ENCODE assay signal across 29 cellular contexts in the genomic region with DNA sequence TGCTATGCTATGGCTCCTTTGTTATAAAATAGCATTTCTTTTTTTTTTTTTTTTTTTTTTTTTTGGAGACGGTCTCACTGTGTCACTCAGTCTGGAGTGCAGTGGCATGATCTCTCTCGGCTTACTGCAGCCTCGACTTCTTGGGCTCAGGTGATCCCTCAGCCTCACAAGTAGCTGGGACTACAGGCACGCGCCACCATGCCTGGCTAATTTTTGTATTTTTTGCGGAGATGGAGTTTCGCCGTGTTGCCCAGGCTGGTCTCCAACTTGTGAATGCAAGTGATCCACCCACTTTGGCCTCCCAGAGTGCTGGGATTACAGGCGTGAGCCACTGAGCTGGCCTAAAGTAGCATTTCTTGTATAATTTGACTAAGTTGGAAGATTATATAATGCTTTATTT. TPM values are rescaled to one million over a fixed set of nuclear protein-coding genes. Genes with fewer than 3 reads are reported as not detected.
A peak's percentile ranks its signal among the peaks of the same experiment; 100 is the strongest.
DNase-seq lines count a peak whose midpoint lies in the region; ATAC-seq and TF ChIP-seq lines count a peak whose summit lies in the region.
"Had no signal": no experiment of that assay in that cellular context is flagged by ENCODE, and none has a peak within 500 bp of the region (broad histone marks: within the 10 kb centered on the region; RNA-seq: fewer than 3 reads in every experiment).

No MANE protein-coding gene starts in this region.

- H3K27me3 Mint-ChIP-seq in WTC11 (ENCODE audit: low read depth) (no peaks in the 10 kb centered on the region), mesothelial cell of epicardium (ENCODE audit: low read depth) (no peaks in the 10 kb centered on the region)
- H3K27me3 Mint-ChIP-seq: activated CD4-positive, alpha-beta memory T cell treated with anti-CD3 and anti-CD28 coated beads for 36 hours; activated naive CD8-positive, alpha-beta T cell; activated T-helper 17 cell treated with anti-CD3 and anti-CD28 coated beads, Interleukin-2, amount 50 U/mL, for 72 hours; naive B cell; stimulated activated naive CD8-positive, alpha-beta T cell treated with anti-CD3 and anti-CD28 coated beads, Interleukin-15, amount 100 ng/mL, for 72 hours had no signal

- H2AFZ ChIP-seq in ACC112 (ENCODE audit: low read length, unreplicated experiment) (no peak overlapping the region), fibroblast of lung (ENCODE audit: low read length) (no peak overlapping the region)

- no peaks in the 10 kb centered on the region for H3K9me3 ChIP-seq in fibroblast of lung (ENCODE audit: control insufficient read depth, insufficient read depth, low read depth, low read length)
- no peaks in the 10 kb centered on the region for H3K9me3 ChIP-seq in A673 (ENCODE audit: low read depth, low read length, poor library complexity, severe bottlenecking)
- H3K9me3 ChIP-seq: BLaER1, colonic mucosa, SJSA1, transverse colon had no signal

- H3K4me1 Mint-ChIP-seq in WTC11: peaks cover 22% of the 10 kb centered on the region
- peaks cover 35% of the 10 kb centered on the region for H3K4me1 Mint-ChIP-seq in mesothelial cell of epicardium

- H3K36me3 Mint-ChIP-seq in WTC11 (0 out of 2 replicates have a peak, but pooled peaks cover 4% of the 10 kb centered on the region), mesothelial cell of epicardium (no peaks in the 10 kb centered on the region)
- H3K36me3 Mint-ChIP-seq: activated naive CD8-positive, alpha-beta T cell; naive B cell had no signal

- H3K4me1 ChIP-seq in ACC112 (ENCODE audit: control insufficient read depth, insufficient read depth, low read length, unreplicated experiment) (peaks cover 18% of the 10 kb centered on the region), fibroblast of lung (ENCODE audit: control insufficient read depth, extremely low read depth, insufficient read depth, low read length) (peaks cover 9% of the 10 kb centered on the region), A673 (ENCODE audit: insufficient read depth, low read length, poor library complexity, severe bottlenecking) (peaks cover 6% of the 10 kb centered on the region)
- H3K4me1 ChIP-seq: colonic mucosa had no signal

- H3K4me3 Mint-ChIP-seq in WTC11 (no peak overlapping the region), mesothelial cell of epicardium (no peak overlapping the region)
- H3K4me3 Mint-ChIP-seq: activated CD4-positive, alpha-beta memory T cell treated with anti-CD3 and anti-CD28 coated beads for 36 hours; activated naive CD8-positive, alpha-beta T cell; activated T-helper 17 cell treated with anti-CD3 and anti-CD28 coated beads, Interleukin-2, amount 50 U/mL, for 72 hours; naive B cell; stimulated activated naive CD8-positive, alpha-beta T cell treated with anti-CD3 and anti-CD28 coated beads, Interleukin-15, amount 100 ng/mL, for 72 hours had no signal

- H3K27me3 ChIP-seq in ACC112 (ENCODE audit: insufficient read depth, low read length) (no peaks in the 10 kb centered on the region), fibroblast of lung (ENCODE audit: control insufficient read depth, insufficient read depth, low read length) (no peaks in the 10 kb centered on the region), A673 (replicated peaks; ENCODE audit: insufficient read depth, low read depth, low read length, poor library complexity) (no peaks in the 10 kb centered on the region)
- H3K27me3 ChIP-seq: BLaER1, colonic mucosa, SJSA1, transverse colon had no signal

- ATAC-seq in WTC11 (no peak), SK-N-SH treated with all-trans-retinoic acid at 6 μM for 48 hours (no peak; the same call in 1 of the 3 replicates)
- ATAC-seq: activated T-helper 17 cell treated with anti-CD3 and anti-CD28 coated beads, Interleukin-2, amount 50 U/mL, for 72 hours; Panc1; stimulated activated naive CD8-positive, alpha-beta T cell treated with anti-CD3 and anti-CD28 coated beads, Interleukin-15, amount 100 ng/mL, for 72 hours had no signal

- DNase-seq in WTC11 (ENCODE audit: low spot score) (no peak), fibroblast of lung (ENCODE audit: low read depth in 2 of 2) (peak in 1 of 2 donors; percentile 20), mesothelial cell of epicardium (ENCODE audit: low spot score in 2 of 2, unreplicated experiment in 2 of 2) (no peak), A673 (ENCODE audit: low spot score) (no peak), RWPE1 (ENCODE audit: low spot score) (no peak), GF-D8 (lab: John Stamatoyannopoulos, UW) (no peak)
- DNase-seq: activated CD4-positive, alpha-beta memory T cell treated with anti-CD3 and anti-CD28 coated beads for 36 hours; activated CD4-positive, CD25-positive, alpha-beta regulatory T cell treated with anti-CD3 and anti-CD28 coated beads, Interleukin-2, amount 50 U/mL, for 72 hours; activated CD8-positive, alpha-beta memory T cell treated with anti-CD3 and anti-CD28 coated beads, Interleukin-2, amount 50 U/mL, for 4 hours; colonic mucosa; DMS153; effector CD8-positive, alpha-beta T cell; foreskin melanocyte; left cardiac atrium; naive B cell; NCI-H1105; NCI-H187 treated with DMSO at 0.1 percent for 48 hours; NCI-H526; stimulated activated CD8-positive, alpha-beta memory T cell treated with anti-CD3 and anti-CD28 coated beads, Interleukin-4, amount 100 ng/mL, for 48 hours; stimulated activated naive CD8-positive, alpha-beta T cell treated with anti-CD3 and anti-CD28 coated beads, Interleukin-15, amount 100 ng/mL, for 72 hours; T-helper 1 cell; transverse colon had no signal

- CTCF ChIA-PET in WTC11 (lab: Charles Lee) (interaction anchor here (0.6 to 0.7 kb wide), 3 partner anchors 116 to 412 kb away, joined by 3 read pairs; no protein-coding TSS in a partner anchor), A673 (lab: Charles Lee) (interaction anchor here (1.1 kb wide), 1 partner anchor 11 kb away, joined by 17 read pairs; a partner anchor contains a TSS), RWPE1 (lab: Yijun Ruan, JAX) (interaction anchor here (0.6 kb wide), 1 partner anchor 273 kb away, joined by 3 read pairs; no protein-coding TSS in a partner anchor)

- H3K4me2 ChIP-seq in fibroblast of lung (ENCODE audit: extremely low read depth, insufficient read depth, low read length): no peak overlapping the region
- H3K4me2 ChIP-seq: BLaER1 had no signal

- no peak for TF ChIP-seq CTCF in WTC11 (IDR thresholded peaks at IDR 0.05)
- no peak for TF ChIP-seq CTCF in fibroblast of lung (conservative IDR thresholded peaks at IDR 0.05 in 1 of 2, IDR thresholded peaks at IDR 0.05 in 1 of 2; ENCODE audit: low read depth in 1 of 2, low read length in 2 of 2)
- no peak for TF ChIP-seq CTCF in mesothelial cell of epicardium (IDR thresholded peaks at IDR 0.05; ENCODE audit: unreplicated experiment)
- TF ChIP-seq CTCF in A673 (conservative IDR thresholded peaks at IDR 0.05; ENCODE audit: low read depth, low read length): no peak
- no peak for TF ChIP-seq CTCF in RWPE1 (conservative IDR thresholded peaks at IDR 0.05; ENCODE audit: low read depth)

- peaks cover 35% of the 10 kb centered on the region for H3K79me2 ChIP-seq in ACC112 (ENCODE audit: control insufficient read depth, insufficient read depth, low read length, unreplicated experiment)
- peaks cover 33% of the 10 kb centered on the region for H3K79me2 ChIP-seq in fibroblast of lung (ENCODE audit: control insufficient read depth, insufficient read depth, low read length)

- intact Hi-C loops in A673 (cut with micrococcal nuclease; ENCODE audit: unreplicated experiment): loop anchor here (5.0 kb wide), 2 partner anchors 271 to 851 kb away; no protein-coding TSS in a partner anchor

- POLR2A ChIA-PET in WTC11 (lab: Charles Lee): no interaction called here
- POLR2A ChIA-PET in A673 (lab: Charles Lee; ENCODE audit: low non-redundant PET): no interaction called here
- POLR2A ChIA-PET in RWPE1 (lab: Yijun Ruan, JAX; ENCODE audit: low non-redundant PET): interaction anchor here (1.6 kb wide), 1 partner anchor 11 kb away, joined by 6 read pairs; a partner anchor contains a TSS

- H3K36me3 ChIP-seq in ACC112 (ENCODE audit: insufficient read depth, low read length): no peaks in the 10 kb centered on the region
- H3K36me3 ChIP-seq in fibroblast of lung (ENCODE audit: control insufficient read depth, insufficient read depth, low read length): no peaks in the 10 kb centered on the region
- no peaks in the 10 kb centered on the region for H3K36me3 ChIP-seq in A673 (ENCODE audit: insufficient read depth, low read length, poor library complexity, severe bottlenecking)
- H3K36me3 ChIP-seq: colonic mucosa, SJSA1, transverse colon had no signal

- H3K9ac ChIP-seq in fibroblast of lung (ENCODE audit: insufficient read depth, low read length): no peak overlapping the region
- H3K9ac ChIP-seq: BLaER1 had no signal

- H3K9me3 Mint-ChIP-seq in WTC11 (no peaks in the 10 kb centered on the region), mesothelial cell of epicardium (no peaks in the 10 kb centered on the region)
- H3K9me3 Mint-ChIP-seq: activated CD4-positive, alpha-beta memory T cell treated with anti-CD3 and anti-CD28 coated beads for 36 hours; activated T-helper 17 cell treated with anti-CD3 and anti-CD28 coated beads, Interleukin-2, amount 50 U/mL, for 72 hours; naive B cell; stimulated activated naive CD8-positive, alpha-beta T cell treated with anti-CD3 and anti-CD28 coated beads, Interleukin-15, amount 100 ng/mL, for 72 hours had no signal

- H3K27ac ChIP-seq in ACC112 (ENCODE audit: low read depth, low read length): peak overlapping the region; percentile 50
- H3K27ac ChIP-seq in fibroblast of lung (ENCODE audit: insufficient read depth, low read length): peak overlapping the region; percentile 53
- H3K27ac ChIP-seq in A673 (ENCODE audit: low read depth, low read length, poor library complexity, severe bottlenecking): no peak overlapping the region
- no peak overlapping the region for H3K27ac ChIP-seq in RWPE1
- H3K27ac ChIP-seq: BLaER1, colonic mucosa had no signal

- H4K20me1 ChIP-seq in fibroblast of lung (ENCODE audit: control insufficient read depth, extremely low read depth, insufficient read depth, low read length): no peaks in the 10 kb centered on the region

- H3K27ac Mint-ChIP-seq in WTC11: 0 out of 2 replicates have a peak overlapping the region, but pooled peaks have one; percentile 19
- peak overlapping the region; percentile 78 for H3K27ac Mint-ChIP-seq in mesothelial cell of epicardium
- H3K27ac Mint-ChIP-seq: activated CD4-positive, alpha-beta memory T cell treated with anti-CD3 and anti-CD28 coated beads for 36 hours; activated naive CD8-positive, alpha-beta T cell; activated T-helper 17 cell treated with anti-CD3 and anti-CD28 coated beads, Interleukin-2, amount 50 U/mL, for 72 hours had no signal

- BruUV-seq in A673 (replicated peaks; lab: Mats Ljungman, UMichigan): no TSS peak

- no peak overlapping the region for H3K4me3 ChIP-seq in ACC112 (ENCODE audit: low read depth, low read length)
- no peak overlapping the region for H3K4me3 ChIP-seq in fibroblast of lung (replicated peaks in 1 of 4; ENCODE audit: control extremely low read depth in 1 of 4, insufficient read depth in 1 of 4, low read depth in 3 of 4, low read length in 4 of 4)
- no peak overlapping the region for H3K4me3 ChIP-seq in A673 (ENCODE audit: low read depth, low read length, poor library complexity, severe bottlenecking)
- H3K4me3 ChIP-seq: BLaER1, colonic mucosa, SJSA1, transverse colon had no signal

RNA-seq across cellular contexts. Expression of a gene that starts 10.8 kb away (rescaled TPM):
- total RNA-seq in WTC11 (2021) (86.4 to 116 TPM (median 112 TPM) in 3 replicates), fibroblast of lung (45.5 and 47.6 TPM in 2 replicates), mesothelial cell of epicardium (70.4 to 78.3 TPM (median 71.4 TPM) in 3 replicates), A673 (2021) (85.2 and 92.2 TPM in 2 replicates)
- polyA plus RNA-seq in fibroblast of lung: 78.5 and 86.0 TPM in 2 replicates
- polyA plus RNA-seq in fibroblast of lung (2012): 81.7 and 91.3 TPM in 2 replicates
- polyA minus RNA-seq in fibroblast of lung (ENCODE audit: low replicate concordance): 6.0 and 7.5 TPM in 2 replicates

Comparison
In these comparisons a context has a peak if more than half of its experiments do, and no peak if none do; other contexts are left out.
1. H3K27ac ChIP-seq: peak in ACC112 (single experiment) and fibroblast of lung (single experiment); none in A673 (single experiment) and RWPE1 (single experiment).